13 cellular contexts compared by ENCODE assay signal in the genomic region with DNA sequence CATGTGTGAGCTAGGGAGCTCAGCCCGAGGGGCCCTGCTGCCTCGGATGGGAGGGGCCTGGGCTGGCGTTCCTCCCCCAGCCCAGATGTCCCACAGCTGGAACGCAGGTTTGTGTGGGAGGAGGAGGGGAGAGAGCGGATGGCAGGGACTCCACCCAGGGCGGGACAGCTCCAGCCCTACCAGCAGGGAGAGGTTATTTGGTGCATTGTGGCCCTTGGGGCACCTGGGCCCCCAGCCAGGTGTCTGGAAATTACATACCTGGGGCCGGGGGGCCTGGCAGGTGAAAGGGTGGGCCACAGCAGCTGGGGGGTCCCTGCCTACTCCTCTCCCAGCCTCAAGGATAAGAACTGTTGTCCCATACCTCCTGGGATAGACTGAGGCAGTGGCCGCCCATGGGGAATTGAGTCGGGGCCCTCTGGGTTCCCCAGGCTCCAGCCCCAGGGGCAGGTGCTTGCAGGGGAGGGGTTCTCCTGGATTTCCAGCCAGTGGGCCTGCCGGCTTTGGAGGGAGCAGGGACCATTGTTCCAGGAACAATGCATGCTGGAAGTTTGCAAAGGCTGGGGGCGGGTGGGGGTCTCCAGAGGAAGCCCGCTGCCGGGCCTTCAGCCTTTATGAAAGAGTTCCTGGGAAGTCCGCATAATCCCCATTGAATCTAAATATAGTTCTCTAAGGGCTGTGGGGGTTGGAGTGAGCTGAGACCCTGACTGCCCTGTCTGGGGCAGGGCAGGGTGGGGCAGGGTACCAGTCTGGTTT. TPM values are rescaled to one million over a fixed set of nuclear protein-coding genes. Genes with fewer than 3 reads are reported as not detected.
DNase-seq lines count a peak whose midpoint lies in the region; ATAC-seq and TF ChIP-seq lines count a peak whose summit lies in the region.
"Had no signal": no experiment of that assay in that cellular context is flagged by ENCODE, and none has a peak within 500 bp of the region (broad histone marks: within the 10 kb centered on the region; RNA-seq: fewer than 3 reads in every experiment).

No MANE protein-coding gene starts in this region.

- intact Hi-C loops in left colon (cut with DNase I, micrococcal nuclease): loop anchor here (5.0 kb wide), 2 partner anchors 423 to 428 kb away; no protein-coding TSS in a partner anchor

- peaks cover 8% of the 10 kb centered on the region for H3K4me1 Mint-ChIP-seq in chondrocyte (ENCODE audit: low read depth)

- H3K4me3 ChIP-seq in HUES64 (ENCODE audit: low read length): peak overlapping the region; percentile 69
- H3K4me3 ChIP-seq in skin epidermis: peak overlapping the region; percentile 26 to 60 (median 39)
- H3K4me3 ChIP-seq: PC-9 had no signal

- H3K27me3 ChIP-seq in HUES64 (ENCODE audit: insufficient read depth, low read length): peaks cover 37% of the 10 kb centered on the region

- H3K9ac ChIP-seq in HUES64 (ENCODE audit: low read depth, low read length): peak overlapping the region; percentile 69; the same call in 1 of the 2 replicates

- peaks cover 13% of the 10 kb centered on the region for H3K27me3 Mint-ChIP-seq in chondrocyte (ENCODE audit: low read depth)

- 5% methylated on average over 13 of the region's 14 CpGs for WGBS in HUES64

- no peak overlapping the region for H3K27ac Mint-ChIP-seq in chondrocyte (ENCODE audit: unreplicated experiment)
- H3K27ac Mint-ChIP-seq: HFFc6 had no signal

- DNase-seq in chondrocyte (ENCODE audit: low spot score) (peak; percentile 65), left colon (no peak), NCI-H226 (no peak), NCI-H1417 (lab: John Stamatoyannopoulos, UW) (no peak), CD1c-positive myeloid dendritic cell (ENCODE audit: extremely low spot score) (no peak)
- DNase-seq: EL, HFFc6, NCI-H1436 treated with DMSO at 0.1 percent for 48 hours, PC-9 had no signal

- no peak for TF ChIP-seq CTCF in chondrocyte (IDR thresholded peaks at IDR 0.05)

- H3K4me1 ChIP-seq in HUES64 (ENCODE audit: insufficient read depth, low read length): peaks cover 6% of the 10 kb centered on the region

- H3K9me3 Mint-ChIP-seq in chondrocyte (ENCODE audit: low read depth): no peaks in the 10 kb centered on the region
- H3K9me3 Mint-ChIP-seq: HFFc6 had no signal

- ATAC-seq in left colon (peak; percentile 32), GM18519 (IDR thresholded peaks at IDR 0.05; ENCODE audit: low FRiP score, unreplicated experiment) (no peak)
- ATAC-seq: left lobe of liver had no signal

- no peaks in the 10 kb centered on the region for H3K36me3 Mint-ChIP-seq in chondrocyte (ENCODE audit: low read depth)

- no peak overlapping the region for H3K4me3 Mint-ChIP-seq in chondrocyte (ENCODE audit: unreplicated experiment)
- H3K4me3 Mint-ChIP-seq: HFFc6 had no signal

- no peaks in the 10 kb centered on the region for H3K9me3 ChIP-seq in HUES64 (ENCODE audit: insufficient read depth, low read depth, low read length)

- H3K27ac ChIP-seq in HUES64 (ENCODE audit: low read depth, low read length): no peak overlapping the region
- H3K27ac ChIP-seq in skin epidermis: peak overlapping the region in 2 of 21 experiments; percentile 3 to 25
- H3K27ac ChIP-seq: PC-9 had no signal

- H3K36me3 ChIP-seq in HUES64 (ENCODE audit: insufficient read depth, low read length): 0 out of 2 replicates have a peak, but pooled peaks cover 10% of the 10 kb centered on the region

RNA-seq across cellular contexts. Expression of a gene that starts 1.2 kb away (rescaled TPM):
- 27.0 TPM for polyA plus RNA-seq in HUES64 (2013, experiment 1 of 2)
- polyA plus RNA-seq in HUES64 (2013, experiment 2 of 2): 21.0 TPM
- total RNA-seq in chondrocyte: 0.28 to 0.60 TPM (median 0.60 TPM) in 3 replicates
- 1 to 10 TPM; 5.7 to 5.8 TPM for total RNA-seq in left colon

RNA-seq across cellular contexts. Expression of a gene that starts 54.1 kb away (rescaled TPM):
- 0.55 TPM for polyA plus RNA-seq in HUES64 (2013, experiment 1 of 2)
- polyA plus RNA-seq in HUES64 (2013, experiment 2 of 2): 0.32 TPM
- total RNA-seq in chondrocyte: not detected in 3 replicates
- 10 to 100 TPM in 1 of 2 donors, 1 to 10 TPM in 1; 9.4 to 60.8 TPM for total RNA-seq in left colon
- total RNA-seq: HFFc6, PC-9 had no signal
